In the genomic region with DNA sequence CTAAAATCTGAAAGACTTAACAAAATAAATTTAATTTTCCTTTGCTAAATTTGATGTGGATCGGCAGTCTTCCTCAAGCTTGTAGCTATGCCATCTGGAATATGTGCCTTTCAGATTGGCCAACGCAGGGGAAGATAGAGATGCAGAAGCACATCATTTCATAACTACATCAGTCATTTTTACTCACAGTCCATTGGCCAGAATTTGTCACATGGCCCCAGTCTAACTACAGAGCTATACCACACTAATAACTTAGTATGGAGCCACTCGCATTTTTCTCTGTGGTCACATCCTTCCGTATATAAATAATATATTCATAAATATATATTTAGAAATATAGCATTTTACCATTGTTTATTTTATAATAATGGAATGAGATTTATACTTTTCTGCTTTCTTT, we compare ENCODE assay signal across 1 cellular context.
TF ChIP-seq lines count a peak whose summit lies in the region.

No MANE protein-coding gene starts in this region.

TF ChIP-seq in SK-N-SH, 30 proteins besides CTCF, POLR2A, EP300 and RAD21 (continued from another document):
- TF ChIP-seq REST (IDR thresholded peaks at IDR 0.05; ENCODE audit: low read depth, low read length) = no peak
TF ChIP-seq in SK-N-SH: peak in this region for 1.
